In the genomic region with DNA sequence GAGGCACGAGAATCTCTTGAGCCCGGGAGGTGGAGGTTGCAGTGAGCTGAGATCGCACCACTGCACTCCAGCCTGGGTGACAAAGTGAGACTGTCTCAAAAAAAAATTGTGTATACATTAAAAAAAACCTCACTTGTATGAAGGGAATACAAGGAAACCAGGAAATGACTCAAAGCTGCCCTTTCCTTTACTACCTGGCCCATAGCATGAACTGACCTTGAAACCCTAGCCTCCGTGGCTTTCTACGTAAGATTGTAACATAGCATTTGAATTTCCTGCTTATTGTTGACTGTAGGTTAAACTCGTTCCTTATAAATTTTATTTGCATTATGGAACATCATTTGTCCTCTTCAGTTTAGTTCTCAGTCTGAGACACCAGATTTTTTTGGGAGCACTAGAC, we compare ENCODE assay signal across 12 cellular contexts. TPM values are rescaled to one million over a fixed set of nuclear protein-coding genes. Genes with fewer than 3 reads are reported as not detected.
DNase-seq lines count a peak whose midpoint lies in the region; ATAC-seq and TF ChIP-seq lines count a peak whose summit lies in the region.
"Had no signal": no experiment of that assay in that cellular context is flagged by ENCODE, and none has a peak within 500 bp of the region (broad histone marks: within the 10 kb centered on the region; RNA-seq: fewer than 3 reads in every experiment).

No MANE protein-coding gene starts in this region.

- no peaks in the 10 kb centered on the region for H4K20me1 ChIP-seq in neural progenitor cell (ENCODE audit: low read depth)

- ATAC-seq in GM18870 (IDR thresholded peaks at IDR 0.05; ENCODE audit: unreplicated experiment), result no peak

- 84% methylated on average over 6 of the region's 6 CpGs for WGBS in urinary bladder

- no peak overlapping the region for H2AFZ ChIP-seq in neural progenitor cell (replicated peaks)

- H3K4me3 ChIP-seq in urinary bladder (ENCODE audit: low read depth, low read length) (no peak overlapping the region), neural progenitor cell (no peak overlapping the region)
- H3K4me3 ChIP-seq: prostate gland had no signal

- H3K27ac Mint-ChIP-seq in activated naive CD4-positive, alpha-beta T cell treated with anti-CD3 and anti-CD28 coated beads, Interleukin-2, amount 50 U/mL, for 24 hours, result peak overlapping the region; percentile 92
- H3K27ac Mint-ChIP-seq in neural progenitor cell, result no peak overlapping the region

- H3K4me3 Mint-ChIP-seq in activated naive CD4-positive, alpha-beta T cell treated with anti-CD3 and anti-CD28 coated beads, Interleukin-2, amount 50 U/mL, for 24 hours, result no peak overlapping the region
- H3K4me3 Mint-ChIP-seq in neural progenitor cell, result no peak overlapping the region
- H3K4me3 Mint-ChIP-seq: effector memory CD8-positive, alpha-beta T cell had no signal

- no peak overlapping the region for H3K9ac ChIP-seq in neural progenitor cell

- peaks cover 4% of the 10 kb centered on the region for H3F3A ChIP-seq in neural progenitor cell (ENCODE audit: low read depth)

- no peaks in the 10 kb centered on the region for H3K9me3 Mint-ChIP-seq in activated naive CD4-positive, alpha-beta T cell treated with anti-CD3 and anti-CD28 coated beads, Interleukin-2, amount 50 U/mL, for 24 hours
- peaks cover 4% of the 10 kb centered on the region for H3K9me3 Mint-ChIP-seq in neural progenitor cell
- H3K9me3 Mint-ChIP-seq: effector memory CD8-positive, alpha-beta T cell had no signal

- no peak for DNase-seq in activated naive CD4-positive, alpha-beta T cell treated with Interleukin-2 at 50 U/mL for 16 hours
- DNase-seq in iris pigment epithelial cell (ENCODE audit: low read depth) (peak; percentile 63), NCI-H2107 (lab: John Stamatoyannopoulos, UW) (no peak), neural progenitor cell (ENCODE audit: low spot score) (no peak)
- DNase-seq: effector memory CD8-positive, alpha-beta T cell; KG1; NCI-H524 treated with DMSO at 0.1 percent for 48 hours had no signal

- no peaks in the 10 kb centered on the region for H3K36me3 ChIP-seq in urinary bladder (ENCODE audit: insufficient read depth)
- no peaks in the 10 kb centered on the region for H3K36me3 ChIP-seq in neural progenitor cell
- H3K36me3 ChIP-seq: prostate gland had no signal

- TF ChIP-seq CTCF in VCaP (conservative IDR thresholded peaks at IDR 0.05), result no peak
- TF ChIP-seq CTCF in neural progenitor cell (IDR thresholded peaks at IDR 0.05), result no peak

- H3K4me1 ChIP-seq in urinary bladder (ENCODE audit: insufficient read depth), result no peaks in the 10 kb centered on the region
- peaks cover 5% of the 10 kb centered on the region for H3K4me1 ChIP-seq in neural progenitor cell
- H3K4me1 ChIP-seq: prostate gland had no signal

- no peaks in the 10 kb centered on the region for H3K36me3 Mint-ChIP-seq in activated naive CD4-positive, alpha-beta T cell treated with anti-CD3 and anti-CD28 coated beads, Interleukin-2, amount 50 U/mL, for 24 hours
- H3K36me3 Mint-ChIP-seq in neural progenitor cell, result no peaks in the 10 kb centered on the region

- no peak overlapping the region for H3K4me2 ChIP-seq in neural progenitor cell

- no peaks in the 10 kb centered on the region for H3K27me3 Mint-ChIP-seq in activated naive CD4-positive, alpha-beta T cell treated with anti-CD3 and anti-CD28 coated beads, Interleukin-2, amount 50 U/mL, for 24 hours
- H3K27me3 Mint-ChIP-seq in neural progenitor cell (ENCODE audit: insufficient read depth, low read depth), result peaks cover 7% of the 10 kb centered on the region
- H3K27me3 Mint-ChIP-seq: effector memory CD8-positive, alpha-beta T cell had no signal

- H3K27ac ChIP-seq in VCaP (peak overlapping the region; percentile 6; the same call in 1 of the 2 replicates), urinary bladder (ENCODE audit: low read depth) (peak overlapping the region; percentile 51), neural progenitor cell (no peak overlapping the region)

- H3K27me3 ChIP-seq in neural progenitor cell, result no peaks in the 10 kb centered on the region

- no peaks in the 10 kb centered on the region for H3K9me3 ChIP-seq in neural progenitor cell (ENCODE audit: low read depth)
- H3K9me3 ChIP-seq: prostate gland had no signal

- H3K79me2 ChIP-seq in neural progenitor cell (ENCODE audit: low read depth), result no peaks in the 10 kb centered on the region

- H3K4me1 Mint-ChIP-seq in activated naive CD4-positive, alpha-beta T cell treated with anti-CD3 and anti-CD28 coated beads, Interleukin-2, amount 50 U/mL, for 24 hours, result peaks cover 75% of the 10 kb centered on the region
- H3K4me1 Mint-ChIP-seq in neural progenitor cell, result peaks cover 13% of the 10 kb centered on the region

RNA-seq across cellular contexts. Expression of a gene that starts 9.1 kb away (rescaled TPM):
- total RNA-seq in urinary bladder (82.8 TPM), neural progenitor cell (ENCODE audit: low replicate concordance) (86.2 and 107 TPM in 2 replicates)
- polyA plus RNA-seq in urinary bladder, result 48.2 TPM

RNA-seq across cellular contexts. Expression of a gene that starts 18.6 kb away (rescaled TPM):
- 27.0 TPM for total RNA-seq in urinary bladder
- polyA plus RNA-seq in urinary bladder, result 41.8 TPM
- total RNA-seq in neural progenitor cell (ENCODE audit: low replicate concordance), result 7.4 and 11.8 TPM in 2 replicates
